In genomic region chr20:5848711-5849505, GRCh38 we compare ENCODE assay signal across 8 cellular contexts.
DNase-seq lines count a peak whose midpoint lies in the region; ATAC-seq and TF ChIP-seq lines count a peak whose summit lies in the region.
"Had no signal": no experiment of that assay in that cellular context is flagged by ENCODE, and none has a peak within 500 bp of the region (broad histone marks: within the 10 kb centered on the region; RNA-seq: fewer than 3 reads in every experiment).

No MANE protein-coding gene starts in this region.

- H3K27ac Mint-ChIP-seq in type B pancreatic cell, result no peak overlapping the region

- no peaks in the 10 kb centered on the region for H3K36me3 ChIP-seq in ovary

- in situ Hi-C loops in G401 (cut with HindIII; ENCODE audit: low sequenced_read_pairs), result no loop called here

- no peaks in the 10 kb centered on the region for H3K9me3 ChIP-seq in ovary

- TF ChIP-seq POLR2A in ovary (IDR thresholded peaks at IDR 0.05), result no peak

- ATAC-seq in GM21526 (IDR thresholded peaks at IDR 0.05; ENCODE audit: low FRiP score, unreplicated experiment), result no peak
- no peak for ATAC-seq in HG03342 (IDR thresholded peaks at IDR 0.05; ENCODE audit: unreplicated experiment)

- no peak overlapping the region for H3K4me3 Mint-ChIP-seq in type B pancreatic cell

- peak; percentile 97 for DNase-seq in G401 (ENCODE audit: low spot score)
- DNase-seq in NCI-H2171 treated with DMSO at 0.1 percent for 48 hours (lab: John Stamatoyannopoulos, UW), result peak; percentile 88
- peak; percentile 91 to 95 for DNase-seq in cerebellar nuclear complex (lab: John Stamatoyannopoulos, UW)
- peak in 3 of 5 donors; percentile 30 to 33 (median 30) for DNase-seq in ovary
- no peak for DNase-seq in type B pancreatic cell (ENCODE audit: extremely low spot score, unreplicated experiment)

- H3K4me1 Mint-ChIP-seq in type B pancreatic cell (ENCODE audit: unreplicated experiment), result peaks cover 21% of the 10 kb centered on the region

- TF ChIP-seq CTCF in ovary (IDR thresholded peaks at IDR 0.05) (no peak), type B pancreatic cell (conservative IDR thresholded peaks at IDR 0.05) (no peak)

- intact Hi-C loops in ovary (cut with DNase I), result no loop called here

- no peaks in the 10 kb centered on the region for H3K36me3 Mint-ChIP-seq in type B pancreatic cell

- 50 to 56% (median 56%) methylated on average over 11 of the region's 11 CpGs for WGBS in ovary, 3 donors

- H3K27me3 ChIP-seq in ovary, result no peaks in the 10 kb centered on the region

- no peaks in the 10 kb centered on the region for H3K27me3 Mint-ChIP-seq in type B pancreatic cell
- H3K27me3 Mint-ChIP-seq: IgD-negative memory B cell had no signal

- no peak overlapping the region for H3K27ac ChIP-seq in ovary

- H3K9me3 Mint-ChIP-seq in type B pancreatic cell, result no peaks in the 10 kb centered on the region
- H3K9me3 Mint-ChIP-seq: IgD-negative memory B cell had no signal

- TF ChIP-seq EP300 in ovary (IDR thresholded peaks at IDR 0.05), result no peak

- no peak overlapping the region for H3K4me3 ChIP-seq in ovary

- H3K4me1 ChIP-seq in ovary (ENCODE audit: insufficient read depth), result peaks cover 5% of the 10 kb centered on the region
